ENCODE assay signal across 19 cellular contexts in genomic region chr9:16121168-16121567, GRCh38.
DNase-seq lines count a peak whose midpoint lies in the region; ATAC-seq and TF ChIP-seq lines count a peak whose summit lies in the region.
"Had no signal": no experiment of that assay in that cellular context is flagged by ENCODE, and none has a peak within 500 bp of the region (broad histone marks: within the 10 kb centered on the region; RNA-seq: fewer than 3 reads in every experiment).

No MANE protein-coding gene starts in this region.

- in situ Hi-C loops in brain microvascular endothelial cell (cut with HindIII; ENCODE audit: low pct_ligation_motif_present, low sequenced_read_pairs): no loop called here

- H3K9me3 Mint-ChIP-seq in activated naive CD4-positive, alpha-beta T cell treated with anti-CD3 and anti-CD28 coated beads, Interleukin-2, amount 50 U/mL, for 72 hours: peaks cover 3 to 12% of the 10 kb centered on the region in 2 donors

- H3K36me3 ChIP-seq in RWPE2 (ENCODE audit: low read depth) (no peaks in the 10 kb centered on the region), brain microvascular endothelial cell (replicated peaks) (no peaks in the 10 kb centered on the region), neuronal stem cell (replicated peaks in 1 of 2; ENCODE audit: control insufficient read depth in 2 of 2, insufficient read depth in 2 of 2, low read length in 2 of 2) (no peaks in the 10 kb centered on the region), upper lobe of right lung (no peaks in the 10 kb centered on the region), esophagus squamous epithelium (no peaks in the 10 kb centered on the region)
- H3K36me3 ChIP-seq: BLaER1 treated with 17β-estradiol and CSF1 and Interleukin-3, amounts not matched to agents 10 nM and 100 nM; MG63; Peyer's patch had no signal

- no peak overlapping the region for H2BK15ac ChIP-seq in neuronal stem cell (ENCODE audit: low read length)

- ATAC-seq in RWPE2 (ENCODE audit: low read depth) (no peak), upper lobe of right lung (peak; percentile 20)
- no peak for ATAC-seq in activated naive CD4-positive, alpha-beta T cell treated with anti-CD3 and anti-CD28 coated beads, Interleukin-2, amount 50 U/mL, for 72 hours
- ATAC-seq: K562 had no signal

- H3K27ac ChIP-seq in RWPE2 (ENCODE audit: poor library complexity, severe bottlenecking): peak overlapping the region; percentile 17
- H3K27ac ChIP-seq in brain microvascular endothelial cell: peak overlapping the region; percentile 96
- H3K27ac ChIP-seq in neuronal stem cell (replicated peaks; ENCODE audit: low read length): no peak overlapping the region
- no peak overlapping the region for H3K27ac ChIP-seq in upper lobe of right lung
- no peak overlapping the region for H3K27ac ChIP-seq in esophagus squamous epithelium
- H3K27ac ChIP-seq: BLaER1 treated with 17β-estradiol and CSF1 and Interleukin-3, amounts not matched to agents 10 nM and 100 nM; Peyer's patch had no signal

- H3K4me3 ChIP-seq in RWPE2 (ENCODE audit: severe bottlenecking) (no peak overlapping the region), brain microvascular endothelial cell (ENCODE audit: low read depth, low read length) (no peak overlapping the region), neuronal stem cell (ENCODE audit: low read length in 2 of 2) (no peak overlapping the region), upper lobe of right lung (no peak overlapping the region), esophagus squamous epithelium (no peak overlapping the region)
- H3K4me3 ChIP-seq: BLaER1 treated with 17β-estradiol and CSF1 and Interleukin-3, amounts not matched to agents 10 nM and 100 nM; K562; MG63; Peyer's patch had no signal

- H3K27ac Mint-ChIP-seq in activated naive CD4-positive, alpha-beta T cell treated with anti-CD3 and anti-CD28 coated beads, Interleukin-2, amount 50 U/mL, for 72 hours: no peak overlapping the region
- H3K27ac Mint-ChIP-seq: CD4-positive, alpha-beta memory T cell had no signal

- no peaks in the 10 kb centered on the region for H3K79me1 ChIP-seq in neuronal stem cell (ENCODE audit: low read depth, low read length)

- intact Hi-C loops in upper lobe of right lung (cut with DNase I) (no loop called here), esophagus squamous epithelium (cut with DNase I) (no loop called here)

- no peak overlapping the region for H3K14ac ChIP-seq in neuronal stem cell (ENCODE audit: low read length)

- no CpG with 5 or more reads among the region's 9 CpGs for WGBS in neuronal stem cell (ENCODE audit: extremely low coverage in 2 of 2, insufficient read length in 2 of 2, insufficient replicate concordance in 1 of 2), 2 donors
- 76 to 78% methylated on average over 6 to 9 of the region's 9 CpGs for WGBS in esophagus squamous epithelium, 2 donors

- no peak overlapping the region for H2BK12ac ChIP-seq in neuronal stem cell (ENCODE audit: low read length)

- H4K91ac ChIP-seq in neuronal stem cell (ENCODE audit: low read depth, low read length, poor library complexity): no peak overlapping the region

- no peak overlapping the region for H3K23ac ChIP-seq in neuronal stem cell (ENCODE audit: low read depth, low read length, poor library complexity)

- no peak for DNase-seq in RWPE2 (ENCODE audit: low spot score)
- DNase-seq in brain microvascular endothelial cell: no peak
- DNase-seq in neuronal stem cell (ENCODE audit: low spot score): no peak
- DNase-seq in upper lobe of right lung: no peak
- DNase-seq in putamen (ENCODE audit: low spot score): no peak
- DNase-seq in esophagus squamous epithelium (lab: John Stamatoyannopoulos, UW): no peak
- no peak for DNase-seq in activated naive CD4-positive, alpha-beta T cell treated with anti-CD3 and anti-CD28 coated beads, Interleukin-2, amount 50 U/mL, for 72 hours (ENCODE audit: low spot score in 2 of 2)
- DNase-seq: ACHN; CD4-positive, alpha-beta memory T cell; H7; NCI-H1417; NCI-H1694 treated with DMSO at 0.1 percent for 48 hours; NCI-H2081 treated with DMSO at 0.1 percent for 48 hours; NCI-H2171 treated with DMSO at 0.1 percent for 48 hours; NCI-H524 treated with DMSO at 0.1 percent for 48 hours; Peyer's patch had no signal

- no peak overlapping the region for H3K4ac ChIP-seq in neuronal stem cell (ENCODE audit: low read length)

- H3K27me3 ChIP-seq in RWPE2 (ENCODE audit: insufficient read depth, poor library complexity, severe bottlenecking) (no peaks in the 10 kb centered on the region), brain microvascular endothelial cell (replicated peaks) (no peaks in the 10 kb centered on the region), neuronal stem cell (ENCODE audit: control insufficient read depth in 3 of 3, insufficient read depth in 3 of 3, low read depth in 1 of 3, low read length in 3 of 3) (no peaks in the 10 kb centered on the region), upper lobe of right lung (no peaks in the 10 kb centered on the region), esophagus squamous epithelium (no peaks in the 10 kb centered on the region)
- H3K27me3 ChIP-seq: BLaER1 treated with 17β-estradiol and CSF1 and Interleukin-3, amounts not matched to agents 10 nM and 100 nM; MG63; Peyer's patch had no signal

- peaks cover 18% of the 10 kb centered on the region for H3K4me1 ChIP-seq in RWPE2 (ENCODE audit: insufficient read depth, poor library complexity, severe bottlenecking)
- H3K4me1 ChIP-seq in neuronal stem cell (ENCODE audit: control insufficient read depth in 2 of 2, insufficient read depth in 1 of 2, low read depth in 1 of 2, low read length in 2 of 2): peaks cover 2 to 3% of the 10 kb centered on the region in 2 donors
- H3K4me1 ChIP-seq in upper lobe of right lung: no peaks in the 10 kb centered on the region
- no peaks in the 10 kb centered on the region for H3K4me1 ChIP-seq in esophagus squamous epithelium
- H3K4me1 ChIP-seq: BLaER1 treated with 17β-estradiol and CSF1 and Interleukin-3, amounts not matched to agents 10 nM and 100 nM; Peyer's patch had no signal

- no peak overlapping the region for H2BK5ac ChIP-seq in neuronal stem cell (ENCODE audit: low read length)

- H2AK5ac ChIP-seq in neuronal stem cell (ENCODE audit: low read depth, low read length): peak overlapping the region; percentile 12

- H3K18ac ChIP-seq in neuronal stem cell (ENCODE audit: low read length): no peak overlapping the region

- H4K8ac ChIP-seq in neuronal stem cell (ENCODE audit: low read depth, low read length): no peak overlapping the region

- no peaks in the 10 kb centered on the region for H3K36me3 Mint-ChIP-seq in activated naive CD4-positive, alpha-beta T cell treated with anti-CD3 and anti-CD28 coated beads, Interleukin-2, amount 50 U/mL, for 72 hours
- H3K36me3 Mint-ChIP-seq: CD4-positive, alpha-beta memory T cell had no signal

- no peak overlapping the region for H2AFZ ChIP-seq in neuronal stem cell (ENCODE audit: low read length)

- no peak overlapping the region for H3K9ac ChIP-seq in neuronal stem cell (ENCODE audit: low read depth, low read length, poor library complexity)
- H3K9ac ChIP-seq: BLaER1 treated with 17β-estradiol and CSF1 and Interleukin-3, amounts not matched to agents 10 nM and 100 nM had no signal

- TF ChIP-seq CTCF in RWPE2 (IDR thresholded peaks at IDR 0.05; ENCODE audit: poor library complexity, severe bottlenecking) (no peak), brain microvascular endothelial cell (IDR thresholded peaks at IDR 0.05; ENCODE audit: low read depth, low read length, missing control alignments) (no peak), upper lobe of right lung (IDR thresholded peaks at IDR 0.05) (no peak), esophagus squamous epithelium (IDR thresholded peaks at IDR 0.05) (no peak)

- no peak for TF ChIP-seq POLR2A in esophagus squamous epithelium (IDR thresholded peaks at IDR 0.05)

- no peak overlapping the region for H2BK120ac ChIP-seq in neuronal stem cell (ENCODE audit: low read depth, low read length)

- no peak overlapping the region for H3K4me2 ChIP-seq in neuronal stem cell (ENCODE audit: insufficient read depth, low read length, poor library complexity, severe bottlenecking)
- H3K4me2 ChIP-seq: BLaER1 treated with 17β-estradiol and CSF1 and Interleukin-3, amounts not matched to agents 10 nM and 100 nM had no signal

- H3K9me3 ChIP-seq in RWPE2 (ENCODE audit: severe bottlenecking) (no peaks in the 10 kb centered on the region), neuronal stem cell (replicated peaks in 1 of 2; ENCODE audit: control insufficient read depth in 2 of 2, insufficient read depth in 1 of 2, low read depth in 1 of 2, low read length in 2 of 2) (no peaks in the 10 kb centered on the region), upper lobe of right lung (no peaks in the 10 kb centered on the region), esophagus squamous epithelium (no peaks in the 10 kb centered on the region)
- H3K9me3 ChIP-seq: MG63, Peyer's patch had no signal

Comparison
In these comparisons a context has a peak if more than half of its experiments do, and no peak if none do; other contexts are left out.
1. H3K27ac ChIP-seq: peak in RWPE2 (single experiment) and brain microvascular endothelial cell (single experiment); none in neuronal stem cell (single experiment), upper lobe of right lung (single experiment) and esophagus squamous epithelium (0 of 4).